In the genomic region with DNA sequence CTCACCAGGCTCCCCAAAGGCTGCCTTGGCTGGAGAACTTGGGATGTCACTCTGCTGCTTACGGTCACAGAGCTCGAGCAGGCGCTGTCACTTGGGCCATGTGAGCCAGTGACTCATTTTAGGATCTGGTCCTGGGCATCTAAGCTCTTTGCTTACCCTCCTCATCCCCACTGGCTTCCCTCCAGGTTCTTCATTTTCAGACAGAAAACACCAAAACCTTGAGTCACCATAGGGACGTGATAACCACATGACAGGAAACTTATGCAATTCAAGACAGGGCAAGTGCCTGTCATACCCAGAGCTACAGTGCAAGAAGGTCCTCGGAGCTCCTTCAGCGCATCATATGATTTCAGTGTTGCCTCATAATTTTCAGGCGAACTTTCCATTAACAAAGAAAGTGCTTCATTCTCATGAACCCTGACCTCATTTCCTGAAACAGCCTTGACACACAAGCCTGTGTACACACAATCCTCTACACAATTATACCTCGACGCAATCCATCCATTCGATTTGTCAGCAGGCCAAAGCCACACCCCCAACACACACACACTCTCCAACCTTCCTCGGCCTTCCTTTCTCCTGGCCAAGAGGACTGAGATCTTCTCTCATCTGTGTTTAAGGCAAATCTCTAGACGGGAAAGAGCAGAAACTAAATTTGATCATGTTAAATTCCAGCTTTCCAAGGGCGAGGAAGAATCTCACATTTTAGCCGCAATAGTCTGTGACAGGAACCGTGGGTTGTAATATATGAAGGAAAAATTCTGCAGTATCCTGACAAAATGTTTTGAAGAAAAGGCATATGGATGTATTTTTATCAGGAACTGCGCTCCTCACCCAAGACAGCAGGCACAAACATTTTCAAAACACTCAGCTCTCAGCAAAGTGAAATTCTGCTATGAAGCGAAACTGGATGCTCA, we compare ENCODE assay signal across 8 cellular contexts. TPM values are rescaled to one million over a fixed set of nuclear protein-coding genes. Genes with fewer than 3 reads are reported as not detected.
DNase-seq lines count a peak whose midpoint lies in the region; ATAC-seq, FAIRE-seq and TF ChIP-seq lines count a peak whose summit lies in the region.

No MANE protein-coding gene starts in this region.

- DNase-seq in GM12892 (ENCODE audit: insufficient read length) (peak; percentile 56), M059J (ENCODE audit: low read depth) (peak; percentile 100), fibroblast of lung (ENCODE audit: low read depth in 2 of 2) (peak; percentile 94 to 98), neuronal stem cell (ENCODE audit: low spot score) (no peak), type B pancreatic cell (ENCODE audit: extremely low spot score, unreplicated experiment) (no peak), cortex of kidney (lab: John Stamatoyannopoulos, UW) (no peak)
- DNase-seq in activated CD8-positive, alpha-beta memory T cell treated with anti-CD3 and anti-CD28 coated beads for 24 hours = peak; percentile 73

- no peak overlapping the region for H3K27ac Mint-ChIP-seq in type B pancreatic cell

- H3K27me3 ChIP-seq in fibroblast of lung (ENCODE audit: control insufficient read depth, insufficient read depth, low read length) (no peaks in the 10 kb centered on the region), neuronal stem cell (ENCODE audit: control insufficient read depth in 3 of 3, insufficient read depth in 3 of 3, low read depth in 1 of 3, low read length in 3 of 3) (no peaks in the 10 kb centered on the region)

- H3K14ac ChIP-seq in neuronal stem cell (ENCODE audit: low read length) = peak overlapping the region; percentile 50

- no peaks in the 10 kb centered on the region for H3K79me2 ChIP-seq in fibroblast of lung (ENCODE audit: control insufficient read depth, insufficient read depth, low read length)

- H2BK15ac ChIP-seq in neuronal stem cell (ENCODE audit: low read length) = no peak overlapping the region

- H3K4ac ChIP-seq in neuronal stem cell (ENCODE audit: low read length) = no peak overlapping the region

- peak overlapping the region; percentile 92 for H3K27ac ChIP-seq in fibroblast of lung (ENCODE audit: insufficient read depth, low read length)
- H3K27ac ChIP-seq in neuronal stem cell (replicated peaks; ENCODE audit: low read length) = no peak overlapping the region

- no peaks in the 10 kb centered on the region for H4K20me1 ChIP-seq in fibroblast of lung (ENCODE audit: control insufficient read depth, extremely low read depth, insufficient read depth, low read length)

- H3K4me3 ChIP-seq in fibroblast of lung (replicated peaks in 1 of 4; ENCODE audit: control extremely low read depth in 1 of 4, insufficient read depth in 1 of 4, low read depth in 3 of 4, low read length in 4 of 4) = peak overlapping the region; percentile 0 to 37 (median 25)
- H3K4me3 ChIP-seq in neuronal stem cell (ENCODE audit: low read length in 2 of 2) = no peak overlapping the region

- no peak overlapping the region for H2BK12ac ChIP-seq in neuronal stem cell (ENCODE audit: low read length)

- no peak overlapping the region for H4K8ac ChIP-seq in neuronal stem cell (ENCODE audit: low read depth, low read length)

- peak overlapping the region; percentile 45 for H3K23ac ChIP-seq in neuronal stem cell (ENCODE audit: low read depth, low read length, poor library complexity)

- H4K91ac ChIP-seq in neuronal stem cell (ENCODE audit: low read depth, low read length, poor library complexity) = no peak overlapping the region

- H3K36me3 ChIP-seq in fibroblast of lung (ENCODE audit: control insufficient read depth, insufficient read depth, low read length) (peaks cover 2% of the 10 kb centered on the region), neuronal stem cell (replicated peaks in 1 of 2; ENCODE audit: control insufficient read depth in 2 of 2, insufficient read depth in 2 of 2, low read length in 2 of 2) (peaks cover 41 to 97% of the 10 kb centered on the region in 2 donors)

- H2AFZ ChIP-seq in fibroblast of lung (ENCODE audit: low read length) = peak overlapping the region; percentile 32
- H2AFZ ChIP-seq in neuronal stem cell (ENCODE audit: low read length) = no peak overlapping the region

- H3K79me1 ChIP-seq in neuronal stem cell (ENCODE audit: low read depth, low read length) = no peaks in the 10 kb centered on the region

- H3K9me3 ChIP-seq in fibroblast of lung (ENCODE audit: control insufficient read depth, insufficient read depth, low read depth, low read length) (no peaks in the 10 kb centered on the region), neuronal stem cell (replicated peaks in 1 of 2; ENCODE audit: control insufficient read depth in 2 of 2, insufficient read depth in 1 of 2, low read depth in 1 of 2, low read length in 2 of 2) (no peaks in the 10 kb centered on the region)

- no peak for TF ChIP-seq POLR2A in GM12892 (IDR thresholded peaks at IDR 0.05; ENCODE audit: low read depth, low read length)

- H2BK5ac ChIP-seq in neuronal stem cell (ENCODE audit: low read length) = no peak overlapping the region

- H3K27me3 Mint-ChIP-seq in type B pancreatic cell = no peaks in the 10 kb centered on the region

- TF ChIP-seq CTCF in fibroblast of lung (conservative IDR thresholded peaks at IDR 0.05 in 1 of 2, IDR thresholded peaks at IDR 0.05 in 1 of 2; ENCODE audit: low read depth in 1 of 2, low read length in 2 of 2) (no peak), type B pancreatic cell (conservative IDR thresholded peaks at IDR 0.05) (no peak)

- peaks cover 34% of the 10 kb centered on the region for H3K36me3 Mint-ChIP-seq in type B pancreatic cell

- H2BK120ac ChIP-seq in neuronal stem cell (ENCODE audit: low read depth, low read length) = no peak overlapping the region

- ATAC-seq in GM21825 (IDR thresholded peaks at IDR 0.05; ENCODE audit: unreplicated experiment) = peak; percentile 69

- H3K4me1 ChIP-seq in fibroblast of lung (ENCODE audit: control insufficient read depth, extremely low read depth, insufficient read depth, low read length) = peaks cover 21% of the 10 kb centered on the region
- no peaks in the 10 kb centered on the region for H3K4me1 ChIP-seq in neuronal stem cell (ENCODE audit: control insufficient read depth in 2 of 2, insufficient read depth in 1 of 2, low read depth in 1 of 2, low read length in 2 of 2)

- H3K4me1 Mint-ChIP-seq in type B pancreatic cell (ENCODE audit: unreplicated experiment) = peaks cover 11% of the 10 kb centered on the region

- H3K18ac ChIP-seq in neuronal stem cell (ENCODE audit: low read length) = no peak overlapping the region

- H3K9ac ChIP-seq in fibroblast of lung (ENCODE audit: insufficient read depth, low read length) (peak overlapping the region; percentile 50), neuronal stem cell (ENCODE audit: low read depth, low read length, poor library complexity) (no peak overlapping the region)

- no peaks in the 10 kb centered on the region for H3K9me3 Mint-ChIP-seq in type B pancreatic cell

- WGBS in neuronal stem cell (ENCODE audit: extremely low coverage in 2 of 2, insufficient read length in 2 of 2, insufficient replicate concordance in 1 of 2), 2 donors = 100% methylated on average over 3 of the region's 17 CpGs; no CpG with 5 or more reads in 1 of the 2 donors

- no peak overlapping the region for H2AK5ac ChIP-seq in neuronal stem cell (ENCODE audit: low read depth, low read length)

- H3K4me3 Mint-ChIP-seq in type B pancreatic cell = peak overlapping the region; percentile 9

- peak; percentile 78 for FAIRE-seq in GM12892 (lab: Jason Lieb, UNC)

- H3K4me2 ChIP-seq in fibroblast of lung (ENCODE audit: extremely low read depth, insufficient read depth, low read length) (peak overlapping the region; percentile 74), neuronal stem cell (ENCODE audit: insufficient read depth, low read length, poor library complexity, severe bottlenecking) (no peak overlapping the region)

RNA-seq across cellular contexts. Expression of a gene that starts 25.3 kb away (rescaled TPM):
- 38.1 TPM for polyA plus RNA-seq in GM12892 (2012; ENCODE audit: missing spikeins)
- 32.3 and 36.3 TPM in 2 replicates for total RNA-seq in M059J (2014; rRNA removed; shearing (Covaris generic))
- 12.8 and 19.3 TPM in 2 replicates for total RNA-seq in fibroblast of lung
- 24.5 and 31.1 TPM in 2 replicates for polyA plus RNA-seq in fibroblast of lung
- 19.2 and 19.9 TPM in 2 replicates for polyA plus RNA-seq in fibroblast of lung (2012)
- polyA minus RNA-seq in fibroblast of lung (ENCODE audit: low replicate concordance) = 3.7 and 44.6 TPM in 2 replicates
- polyA plus RNA-seq in neuronal stem cell (2013, experiment 1 of 2) = 35.5 TPM
- 37.0 TPM for polyA plus RNA-seq in neuronal stem cell (2013, experiment 2 of 2)
- 26.2 and 28.7 TPM in 2 replicates for total RNA-seq in type B pancreatic cell (ENCODE audit: low replicate concordance)

Comparison
In these comparisons a context has a peak if more than half of its experiments do, and no peak if none do; other contexts are left out.
1. DNase-seq: peak in GM12892 (single experiment), M059J (single experiment), activated CD8-positive, alpha-beta memory T cell treated with anti-CD3 and anti-CD28 coated beads for 24 hours (single experiment) and fibroblast of lung (2 of 2); none in neuronal stem cell (single experiment), type B pancreatic cell (single experiment) and cortex of kidney (single experiment).
2. H3K4me3 ChIP-seq: peak in fibroblast of lung (4 of 4); none in neuronal stem cell (0 of 2).